15 cellular contexts compared by ENCODE assay signal in the genomic region with DNA sequence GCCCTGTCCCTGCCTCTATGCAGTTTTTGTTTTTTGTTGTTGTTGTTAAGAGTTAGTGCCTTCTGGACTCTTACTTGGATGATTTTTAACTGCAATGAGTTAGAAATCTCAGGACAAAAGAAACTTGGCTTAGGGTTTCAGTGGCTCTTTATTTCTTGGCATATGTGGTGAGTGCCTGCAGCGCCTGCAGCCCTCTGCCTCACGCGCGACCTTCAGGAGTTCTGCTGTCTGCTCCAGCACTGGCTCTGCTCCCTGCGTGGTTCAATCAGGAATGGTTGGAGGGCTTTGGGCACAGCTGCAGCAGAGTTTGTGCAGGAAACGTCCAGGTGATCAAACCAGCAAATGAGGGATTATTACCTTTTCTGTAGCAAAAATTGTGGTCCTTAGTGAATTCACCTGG. TPM values are rescaled to one million over a fixed set of nuclear protein-coding genes. Genes with fewer than 3 reads are reported as not detected.
DNase-seq lines count a peak whose midpoint lies in the region; ATAC-seq and TF ChIP-seq lines count a peak whose summit lies in the region.
"Had no signal": no experiment of that assay in that cellular context is flagged by ENCODE, and none has a peak within 500 bp of the region (broad histone marks: within the 10 kb centered on the region; RNA-seq: fewer than 3 reads in every experiment).

No MANE protein-coding gene starts in this region.

- H3K36me3 ChIP-seq in mesendoderm (ENCODE audit: control insufficient read depth, insufficient read depth, low read length) (no peaks in the 10 kb centered on the region), gastrocnemius medialis (no peaks in the 10 kb centered on the region)

- no peak for TF ChIP-seq POLR2A in gastrocnemius medialis (IDR thresholded peaks at IDR 0.05)

- no peak overlapping the region for H3K9ac ChIP-seq in mesendoderm (ENCODE audit: low read length)

- H3K9me3 ChIP-seq in gastrocnemius medialis, result no peaks in the 10 kb centered on the region

- H2BK15ac ChIP-seq in mesendoderm (replicated peaks; ENCODE audit: low read depth), result no peak overlapping the region

- peak overlapping the region in 55 of 59 donors; percentile 1 to 97 (median 90) for H3K27ac ChIP-seq in dorsolateral prefrontal cortex
- H3K27ac ChIP-seq in mesendoderm (ENCODE audit: low read depth, low read length), result no peak overlapping the region
- no peak overlapping the region for H3K27ac ChIP-seq in gastrocnemius medialis
- H3K27ac ChIP-seq: RWPE1 had no signal

- whole genome bisulfite sequencing in mesendoderm (ENCODE audit: extremely low coverage, insufficient coverage, low lambda C conversion rate), result no CpG with 5 or more reads among the region's 6 CpGs

- H3K27me3 ChIP-seq in dorsolateral prefrontal cortex (no peaks in the 10 kb centered on the region), mesendoderm (ENCODE audit: insufficient read depth, low read length, poor library complexity) (no peaks in the 10 kb centered on the region), gastrocnemius medialis (no peaks in the 10 kb centered on the region)

- H3K4me3 ChIP-seq in dorsolateral prefrontal cortex, result peak overlapping the region in 2 of 59 donors; percentile 0
- H3K4me3 ChIP-seq in mesendoderm (ENCODE audit: low read length), result no peak overlapping the region
- H3K4me3 ChIP-seq in gastrocnemius medialis, result no peak overlapping the region

- peak; percentile 75 for DNase-seq in G401 (ENCODE audit: low spot score)
- DNase-seq in NCI-H446 treated with DMSO at 0.1 percent for 48 hours (lab: John Stamatoyannopoulos, UW), result peak; percentile 9
- DNase-seq in dorsolateral prefrontal cortex, result peak in 2 of 10 donors; percentile 24 to 42
- no peak for DNase-seq in mesendoderm
- no peak for DNase-seq in NCI-H146 treated with DMSO at 0.1 percent for 48 hours (lab: John Stamatoyannopoulos, UW; ENCODE audit: unreplicated experiment)
- no peak for DNase-seq in gastrocnemius medialis
- DNase-seq in activated CD8-positive, alpha-beta memory T cell treated with anti-CD3 and anti-CD28 coated beads for 24 hours, result no peak
- DNase-seq: HFFc6, KG1, NCI-H1048, NCI-H1694, NCI-H345, PC-3 had no signal

- H3K4me1 ChIP-seq in mesendoderm (ENCODE audit: control insufficient read depth, low read depth, low read length) (peaks cover 13% of the 10 kb centered on the region), gastrocnemius medialis (peaks cover 0 to 31% of the 10 kb centered on the region in 2 donors)

- H3K79me1 ChIP-seq in mesendoderm (ENCODE audit: low read length), result peaks cover 3% of the 10 kb centered on the region

- H3K79me2 ChIP-seq in mesendoderm (ENCODE audit: control insufficient read depth, insufficient read depth, low read length), result peaks cover 6% of the 10 kb centered on the region

- H4K8ac ChIP-seq in mesendoderm (ENCODE audit: low read depth, low read length), result no peak overlapping the region

- H2BK120ac ChIP-seq in mesendoderm (ENCODE audit: low read depth, low read length), result no peak overlapping the region

- in situ Hi-C loops in G401 (cut with HindIII; ENCODE audit: low sequenced_read_pairs), result no loop called here
- in situ Hi-C loops in gastrocnemius medialis (cut with MboI; ENCODE audit: low sequenced_read_pairs in 4 of 4), result no loop called here

- H3K4ac ChIP-seq in mesendoderm (ENCODE audit: low read depth, low read length), result no peak overlapping the region

- H4K5ac ChIP-seq in mesendoderm (ENCODE audit: low read length), result no peak overlapping the region

- no peak overlapping the region for H2BK5ac ChIP-seq in mesendoderm (ENCODE audit: low read length)

- no peak for ATAC-seq in GM18861 (IDR thresholded peaks at IDR 0.05; ENCODE audit: unreplicated experiment)
- no peak for ATAC-seq in gastrocnemius medialis
- ATAC-seq: PC-3 had no signal

- no peak overlapping the region for H3K4me2 ChIP-seq in mesendoderm (ENCODE audit: low read length)

- intact Hi-C loops in dorsolateral prefrontal cortex (cut with DNase I), result loop anchor here in 1 of 2 donors (5.0 kb wide), 1 partner anchor 53 kb away; no protein-coding TSS in a partner anchor
- intact Hi-C loops in gastrocnemius medialis (cut with DNase I; ENCODE audit: low total_unique reads), result no loop called here

- no peak overlapping the region for H3K18ac ChIP-seq in mesendoderm (ENCODE audit: low read length)

- H2AK5ac ChIP-seq in mesendoderm (ENCODE audit: low read length), result no peak overlapping the region

- no peak for TF ChIP-seq CTCF in dorsolateral prefrontal cortex (IDR thresholded peaks at IDR 0.05 in 54 of 56, conservative IDR thresholded peaks at IDR 0.05 in 2 of 56; ENCODE audit: low read depth in 1 of 56, partially characterized antibody in 56 of 56)
- TF ChIP-seq CTCF in gastrocnemius medialis (IDR thresholded peaks at IDR 0.05 in 4 of 5, conservative IDR thresholded peaks at IDR 0.05 in 1 of 5), result no peak

- H3K56ac ChIP-seq in mesendoderm (ENCODE audit: low read length), result peak overlapping the region; percentile 1

- H3K23ac ChIP-seq in mesendoderm (ENCODE audit: low read length), result no peak overlapping the region

RNA-seq across cellular contexts. Expression of gene PPM1H, which starts 19.8 kb away (rescaled TPM):
- total RNA-seq in G401 (2014; rRNA removed; shearing (Covaris generic)), result 42.6 and 65.7 TPM in 2 replicates
- total RNA-seq in dorsolateral prefrontal cortex, result 10 to 100 TPM; 33.6 to 75.1 (median 58.9) TPM
- polyA plus RNA-seq in mesendoderm (2013, experiment 1 of 2), result 15.7 TPM
- polyA plus RNA-seq in mesendoderm (2013, experiment 2 of 2), result 15.2 TPM
- total RNA-seq in gastrocnemius medialis, result 1 to 10 TPM in 2 of 4 donors, under 1 TPM in 2; 0.46 to 3.4 (median 1.3) TPM

Comparison
In these comparisons a context has a peak if more than half of its experiments do, and no peak if none do; other contexts are left out.
1. DNase-seq: peak in G401 (single experiment) and NCI-H446 treated with DMSO at 0.1 percent for 48 hours (single experiment); none in mesendoderm (single experiment), NCI-H146 treated with DMSO at 0.1 percent for 48 hours (single experiment), gastrocnemius medialis (0 of 2) and activated CD8-positive, alpha-beta memory T cell treated with anti-CD3 and anti-CD28 coated beads for 24 hours (single experiment).
2. H3K27ac ChIP-seq: peak in dorsolateral prefrontal cortex (55 of 59); none in mesendoderm (single experiment) and gastrocnemius medialis (0 of 4).